ENCODE assay signal across 21 cellular contexts in genomic region chr6:80520195-80520594, GRCh38.
A peak's percentile ranks its signal among the peaks of the same experiment; 100 is the strongest.
DNase-seq lines count a peak whose midpoint lies in the region; ATAC-seq and TF ChIP-seq lines count a peak whose summit lies in the region.
"Had no signal": no experiment of that assay in that cellular context is flagged by ENCODE, and none has a peak within 500 bp of the region (broad histone marks: within the 10 kb centered on the region; RNA-seq: fewer than 3 reads in every experiment).

No MANE protein-coding gene starts in this region.

- DNase-seq in EL (peak; percentile 66), NCI-H226 (peak; percentile 29), choroid plexus epithelial cell (ENCODE audit: low read depth) (peak; percentile 70), mesenchymal stem cell (peak; percentile 28), NCI-H1092 treated with DMSO at 0.1 percent for 48 hours (lab: John Stamatoyannopoulos, UW) (no peak), NCI-H2227 treated with DMSO at 0.1 percent for 48 hours (lab: John Stamatoyannopoulos, UW) (no peak)
- DNase-seq: activated CD4-positive, CD25-positive, alpha-beta regulatory T cell treated with anti-CD3 and anti-CD28 coated beads, Interleukin-2, amount 50 U/mL, for 72 hours; activated CD8-positive, alpha-beta memory T cell treated with anti-CD3 and anti-CD28 coated beads, Interleukin-2, amount 10 ng/mL, durations not matched to agents 7 days and 5 days; DND-41; NCI-H1105; NCI-H748 treated with DMSO at 0.1 percent for 48 hours; OCI-M1; pancreas; right lobe of liver; stimulated activated naive CD8-positive, alpha-beta T cell treated with anti-CD3 and anti-CD28 coated beads, Interleukin-15, amount 100 ng/mL, for 72 hours; T1000; upper lobe of right lung had no signal

- H4K91ac ChIP-seq in mesenchymal stem cell (ENCODE audit: low read length) = no peak overlapping the region

- no peak overlapping the region for H3K9ac ChIP-seq in mesenchymal stem cell (ENCODE audit: low read length)
- H3K9ac ChIP-seq: KMS-11 had no signal

- no peaks in the 10 kb centered on the region for H3K36me3 ChIP-seq in mesenchymal stem cell (ENCODE audit: control insufficient read depth in 1 of 2, insufficient read depth in 2 of 2, low read depth in 1 of 2, low read length in 2 of 2)
- H3K36me3 ChIP-seq: pancreas, right lobe of liver, upper lobe of right lung had no signal

- no peaks in the 10 kb centered on the region for H3K4me1 ChIP-seq in mesenchymal stem cell (ENCODE audit: control insufficient read depth, insufficient read depth, low read depth, low read length)
- H3K4me1 ChIP-seq: pancreas, upper lobe of right lung had no signal

- TF ChIP-seq CTCF in choroid plexus epithelial cell (conservative IDR thresholded peaks at IDR 0.05; ENCODE audit: low read depth, low read length) = no peak

- no peak overlapping the region for H2BK15ac ChIP-seq in mesenchymal stem cell (ENCODE audit: low read depth, poor library complexity, severe bottlenecking)

- H3K27ac ChIP-seq in mesenchymal stem cell (ENCODE audit: low read length, poor library complexity, severe bottlenecking) = no peak overlapping the region
- H3K27ac ChIP-seq: KMS-11, pancreas, right lobe of liver, upper lobe of right lung had no signal

- H3K9me3 ChIP-seq in mesenchymal stem cell (ENCODE audit: control insufficient read depth, low read length) = no peaks in the 10 kb centered on the region
- H3K9me3 ChIP-seq: pancreas, right lobe of liver, upper lobe of right lung had no signal

- H4K8ac ChIP-seq in mesenchymal stem cell (ENCODE audit: low read length) = no peak overlapping the region

- H3K23ac ChIP-seq in mesenchymal stem cell (ENCODE audit: low read length in 2 of 2) = no peak overlapping the region

- H3K4ac ChIP-seq in mesenchymal stem cell (ENCODE audit: low read depth in 1 of 2, low read length in 2 of 2) = no peak overlapping the region

- H2BK5ac ChIP-seq in mesenchymal stem cell (ENCODE audit: low read depth, low read length, poor library complexity, severe bottlenecking) = no peak overlapping the region

- no peak overlapping the region for H2AK5ac ChIP-seq in mesenchymal stem cell (ENCODE audit: low read length, severe bottlenecking)

- H3K79me1 ChIP-seq in mesenchymal stem cell (replicated peaks; ENCODE audit: low read length, poor library complexity, severe bottlenecking) = no peaks in the 10 kb centered on the region

- H3K18ac ChIP-seq in mesenchymal stem cell (ENCODE audit: low read depth in 1 of 2, low read length in 2 of 2) = no peak overlapping the region

- H2BK120ac ChIP-seq in mesenchymal stem cell (ENCODE audit: low read depth, low read length) = no peak overlapping the region

- no peak overlapping the region for H3K14ac ChIP-seq in mesenchymal stem cell (ENCODE audit: low read length in 2 of 2)

- no peak overlapping the region for H3K4me3 ChIP-seq in choroid plexus epithelial cell (ENCODE audit: low read depth, low read length)
- no peak overlapping the region for H3K4me3 ChIP-seq in mesenchymal stem cell (ENCODE audit: insufficient read depth in 1 of 2, low read depth in 1 of 2, low read length in 2 of 2)
- H3K4me3 ChIP-seq: pancreas, right lobe of liver, upper lobe of right lung had no signal

- no peaks in the 10 kb centered on the region for H3K27me3 ChIP-seq in mesenchymal stem cell (ENCODE audit: control insufficient read depth in 1 of 2, insufficient read depth in 1 of 2, low read length in 2 of 2)
- H3K27me3 ChIP-seq: pancreas, right lobe of liver, upper lobe of right lung had no signal

- ATAC-seq in HG03039 (IDR thresholded peaks at IDR 0.05; ENCODE audit: unreplicated experiment) (no peak), GM21360 (IDR thresholded peaks at IDR 0.05; ENCODE audit: unreplicated experiment) (no peak)
- ATAC-seq: activated CD8-positive, alpha-beta memory T cell treated with anti-CD3 and anti-CD28 coated beads, Interleukin-2, amount 10 ng/mL, durations not matched to agents 7 days and 5 days; activated T-helper 17 cell treated with anti-CD3 and anti-CD28 coated beads, Interleukin-2, amount 50 U/mL, for 72 hours; pancreas; right lobe of liver; stimulated activated naive CD8-positive, alpha-beta T cell treated with anti-CD3 and anti-CD28 coated beads, Interleukin-15, amount 100 ng/mL, for 72 hours; upper lobe of right lung had no signal

- H3K4me2 ChIP-seq in mesenchymal stem cell (ENCODE audit: low read length, poor library complexity, severe bottlenecking) = no peak overlapping the region
- H3K4me2 ChIP-seq: KMS-11 had no signal

- no peak overlapping the region for H2AFZ ChIP-seq in mesenchymal stem cell (ENCODE audit: low read depth, low read length)

- H2BK12ac ChIP-seq in mesenchymal stem cell (ENCODE audit: low read length in 2 of 2) = no peak overlapping the region

Comparison
In these comparisons a context has a peak if more than half of its experiments do, and no peak if none do; other contexts are left out.
1. DNase-seq: peak in EL (single experiment), NCI-H226 (single experiment), choroid plexus epithelial cell (single experiment) and mesenchymal stem cell (single experiment); none in NCI-H1092 treated with DMSO at 0.1 percent for 48 hours (single experiment) and NCI-H2227 treated with DMSO at 0.1 percent for 48 hours (single experiment).